In the genomic region with DNA sequence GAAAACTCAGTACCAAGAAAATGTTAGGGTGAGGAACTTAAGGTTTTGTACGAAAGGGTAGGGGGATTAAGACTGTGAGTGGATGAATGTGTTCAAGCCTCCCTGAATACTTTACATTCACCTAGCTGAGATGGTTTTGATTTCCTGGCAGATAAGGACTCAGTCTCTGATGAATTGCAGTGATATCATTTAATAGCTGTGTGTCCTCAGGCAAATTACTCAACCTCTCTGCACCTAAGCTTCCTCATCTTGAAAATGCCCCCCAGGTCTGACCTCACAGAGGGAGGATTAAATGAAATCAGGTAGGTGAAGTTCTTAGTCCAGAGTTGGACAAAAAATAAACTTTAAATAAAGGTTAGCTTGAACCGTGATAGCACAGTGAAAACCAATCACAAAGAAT, we compare ENCODE assay signal across 9 cellular contexts. TPM values are rescaled to one million over a fixed set of nuclear protein-coding genes. Genes with fewer than 3 reads are reported as not detected.
"Had no signal": no experiment of that assay in that cellular context is flagged by ENCODE, and none has a peak within 500 bp of the region (broad histone marks: within the 10 kb centered on the region; RNA-seq: fewer than 3 reads in every experiment).

No MANE protein-coding gene starts in this region.

- ATAC-seq: GM12878 had no signal

- DNase-seq: GDM1, GF-D8 had no signal

- H3K4me3 ChIP-seq: GM12878 had no signal

- FAIRE-seq: G401.6, GM12878, GM12891, GM12892, GM18507, GM19239 had no signal

RNA-seq across cellular contexts. Expression of gene CAMK2N1, which starts 48.4 kb away (rescaled TPM):
- total RNA-seq: G401 had no signal
- polyA plus RNA-seq: GM12878 had no signal
